13 cellular contexts compared by ENCODE assay signal in genomic region chr18:9877655-9878014, GRCh38. TPM values are rescaled to one million over a fixed set of nuclear protein-coding genes. Genes with fewer than 3 reads are reported as not detected.
A peak's percentile ranks its signal among the peaks of the same experiment; 100 is the strongest.
DNase-seq lines count a peak whose midpoint lies in the region; ATAC-seq and TF ChIP-seq lines count a peak whose summit lies in the region.
"Had no signal": no experiment of that assay in that cellular context is flagged by ENCODE, and none has a peak within 500 bp of the region (broad histone marks: within the 10 kb centered on the region; RNA-seq: fewer than 3 reads in every experiment).

No MANE protein-coding gene starts in this region.

- H3K4me1 ChIP-seq in ACC112 (ENCODE audit: control insufficient read depth, insufficient read depth, low read length, unreplicated experiment), result peaks cover 27% of the 10 kb centered on the region
- H3K4me1 ChIP-seq in KMS-11 (ENCODE audit: low read depth, poor library complexity, severe bottlenecking), result peaks cover 29% of the 10 kb centered on the region
- peaks cover 3% of the 10 kb centered on the region for H3K4me1 ChIP-seq in ovary (ENCODE audit: insufficient read depth)
- H3K4me1 ChIP-seq: BLaER1 had no signal

- no peak overlapping the region for H3K27ac Mint-ChIP-seq in effector memory CD8-positive, alpha-beta T cell
- H3K27ac Mint-ChIP-seq in activated CD4-positive, alpha-beta T cell treated with anti-CD3 and anti-CD28 coated beads for 36 hours, result no peak overlapping the region
- H3K27ac Mint-ChIP-seq: activated naive CD8-positive, alpha-beta T cell had no signal

- H3K4me1 Mint-ChIP-seq in effector memory CD8-positive, alpha-beta T cell (ENCODE audit: low read depth in 2 of 2), result no peaks in the 10 kb centered on the region
- H3K4me1 Mint-ChIP-seq in activated CD4-positive, alpha-beta T cell treated with anti-CD3 and anti-CD28 coated beads for 36 hours, result peaks cover 13% of the 10 kb centered on the region

- peak overlapping the region; percentile 98 for H3K27ac ChIP-seq in ACC112 (ENCODE audit: low read depth, low read length)
- peak overlapping the region; percentile 91 for H3K27ac ChIP-seq in KMS-11
- peak overlapping the region; percentile 64 for H3K27ac ChIP-seq in epithelial cell of prostate
- peak overlapping the region in 1 of 2 donors; percentile 91 for H3K27ac ChIP-seq in ovary
- H3K27ac ChIP-seq: BLaER1 had no signal

- H3K27me3 ChIP-seq in ACC112 (ENCODE audit: insufficient read depth, low read length), result no peaks in the 10 kb centered on the region
- no peaks in the 10 kb centered on the region for H3K27me3 ChIP-seq in KMS-11 (ENCODE audit: insufficient read depth, low read depth)
- no peaks in the 10 kb centered on the region for H3K27me3 ChIP-seq in ovary
- H3K27me3 ChIP-seq: BLaER1 had no signal

- H3K4me3 ChIP-seq in ACC112 (ENCODE audit: low read depth, low read length) (peak overlapping the region; percentile 74), KMS-11 (IDR thresholded peaks at IDR 0.05; ENCODE audit: insufficient read depth, low read depth, low read length) (no peak overlapping the region), ovary (peak overlapping the region; percentile 18)
- H3K4me3 ChIP-seq: BLaER1 had no signal

- TF ChIP-seq CTCF in KMS-11 (conservative IDR thresholded peaks at IDR 0.05; ENCODE audit: low read depth, low read length), result no peak
- TF ChIP-seq CTCF in ovary (IDR thresholded peaks at IDR 0.05), result no peak
- no peak for TF ChIP-seq CTCF in GM20000 (IDR thresholded peaks at IDR 0.05; ENCODE audit: extremely low read depth, missing control alignments)

- peak overlapping the region; percentile 94 for H3K4me2 ChIP-seq in KMS-11
- H3K4me2 ChIP-seq: BLaER1 had no signal

- intact Hi-C loops in ovary (cut with DNase I), result no loop called here
- intact Hi-C loops in activated CD4-positive, alpha-beta T cell treated with anti-CD3 and anti-CD28 coated beads for 36 hours (cut with DNase I, micrococcal nuclease), result loop anchor here in 1 of 2 experiments (2.0 kb wide), 1 partner anchor 37 kb away; the partner anchor contains the start of gene VAPA

- no peaks in the 10 kb centered on the region for H3K9me3 Mint-ChIP-seq in effector memory CD8-positive, alpha-beta T cell
- H3K9me3 Mint-ChIP-seq in activated CD4-positive, alpha-beta T cell treated with anti-CD3 and anti-CD28 coated beads for 36 hours (ENCODE audit: low read depth), result no peaks in the 10 kb centered on the region

- no peaks in the 10 kb centered on the region for H4K20me1 ChIP-seq in KMS-11 (ENCODE audit: insufficient read depth)
- H4K20me1 ChIP-seq: BLaER1 had no signal

- no peak for ATAC-seq in GM18498 (IDR thresholded peaks at IDR 0.05; ENCODE audit: unreplicated experiment)
- ATAC-seq in effector memory CD8-positive, alpha-beta T cell (replicated peaks), result no peak
- no peak for ATAC-seq in activated CD4-positive, alpha-beta T cell treated with anti-CD3 and anti-CD28 coated beads for 36 hours

- H3K79me2 ChIP-seq in ACC112 (ENCODE audit: control insufficient read depth, insufficient read depth, low read length, unreplicated experiment) (no peaks in the 10 kb centered on the region), KMS-11 (ENCODE audit: insufficient read depth, low read depth) (no peaks in the 10 kb centered on the region)

- H3K4me3 Mint-ChIP-seq in effector memory CD8-positive, alpha-beta T cell, result no peak overlapping the region
- H3K4me3 Mint-ChIP-seq in activated CD4-positive, alpha-beta T cell treated with anti-CD3 and anti-CD28 coated beads for 36 hours, result no peak overlapping the region
- H3K4me3 Mint-ChIP-seq: activated naive CD8-positive, alpha-beta T cell had no signal

- CTCF ChIA-PET in activated CD4-positive, alpha-beta T cell treated with anti-CD3 and anti-CD28 coated beads for 36 hours (lab: Charles Lee), result interaction anchor here (0.7 to 1.5 kb wide), 3 partner anchors 16 to 49 kb away, joined by 3 read pairs; no protein-coding TSS in a partner anchor

- no peaks in the 10 kb centered on the region for H3K36me3 Mint-ChIP-seq in effector memory CD8-positive, alpha-beta T cell (ENCODE audit: insufficient read depth)
- no peaks in the 10 kb centered on the region for H3K36me3 Mint-ChIP-seq in activated CD4-positive, alpha-beta T cell treated with anti-CD3 and anti-CD28 coated beads for 36 hours (ENCODE audit: low read depth)
- H3K36me3 Mint-ChIP-seq: activated naive CD8-positive, alpha-beta T cell had no signal

- DNase-seq in epithelial cell of prostate (ENCODE audit: low read depth, low spot score), result no peak
- no peak for DNase-seq in ovary
- no peak for DNase-seq in GM20000 (ENCODE audit: low spot score)
- DNase-seq in effector memory CD8-positive, alpha-beta T cell, result no peak
- DNase-seq in activated CD4-positive, alpha-beta T cell treated with anti-CD3 and anti-CD28 coated beads for 36 hours, result no peak
- DNase-seq: GDM1, NCI-H1930 had no signal

- no peak for TF ChIP-seq POLR2A in ovary (IDR thresholded peaks at IDR 0.05)

- no peak for TF ChIP-seq EP300 in ovary (IDR thresholded peaks at IDR 0.05)

- H3K27me3 Mint-ChIP-seq in effector memory CD8-positive, alpha-beta T cell, result peaks cover 36 to 43% of the 10 kb centered on the region in 2 donors
- peaks cover 3% of the 10 kb centered on the region for H3K27me3 Mint-ChIP-seq in activated CD4-positive, alpha-beta T cell treated with anti-CD3 and anti-CD28 coated beads for 36 hours

- POLR2A ChIA-PET in activated CD4-positive, alpha-beta T cell treated with anti-CD3 and anti-CD28 coated beads for 36 hours (lab: Charles Lee), result no interaction called here

- peak overlapping the region; percentile 72 for H3K9ac ChIP-seq in KMS-11
- H3K9ac ChIP-seq: BLaER1 had no signal

- H3K36me3 ChIP-seq in ACC112 (ENCODE audit: insufficient read depth, low read length) (no peaks in the 10 kb centered on the region), KMS-11 (ENCODE audit: insufficient read depth) (no peaks in the 10 kb centered on the region), ovary (no peaks in the 10 kb centered on the region)
- H3K36me3 ChIP-seq: BLaER1 had no signal

- no peaks in the 10 kb centered on the region for H3K9me3 ChIP-seq in ovary
- H3K9me3 ChIP-seq: BLaER1 had no signal

- H2AFZ ChIP-seq in ACC112 (ENCODE audit: low read length, unreplicated experiment), result peak overlapping the region; percentile 100
- H2AFZ ChIP-seq in KMS-11 (ENCODE audit: low read depth), result peak overlapping the region; percentile 92

RNA-seq across cellular contexts. Expression of gene TXNDC2, which starts 8.1 kb away (rescaled TPM):
- total RNA-seq in ovary, result under 1 TPM in 6 of 7 donors, not detected in 1; 0.11 to 0.91 (median 0.36) TPM
- polyA plus RNA-seq in ovary, result under 1 TPM; 0.10 to 0.55 TPM
- total RNA-seq in activated CD4-positive, alpha-beta T cell treated with anti-CD3 and anti-CD28 coated beads for 36 hours, result not detected
- total RNA-seq: T-helper 1 cell treated with Interleukin-12 subunit alpha and Interleukin-12 subunit beta and Interleukin-4 antibody, amounts not matched to agents 30 ng/mL and 1 ng/mL, for 36 hours had no signal

RNA-seq across cellular contexts. Expression of gene VAPA, which starts 36.2 kb away (rescaled TPM):
- 100 to 1,000 TPM; 184 to 369 (median 254) TPM for total RNA-seq in ovary
- polyA plus RNA-seq in ovary, result 100 to 1,000 TPM; 164 to 339 TPM
- total RNA-seq in activated CD4-positive, alpha-beta T cell treated with anti-CD3 and anti-CD28 coated beads for 36 hours, result 100 to 1,000 TPM; 156 to 220 TPM
